8 cellular contexts compared by ENCODE assay signal in genomic region chr1:154324669-154325582, GRCh38. TPM values are rescaled to one million over a fixed set of nuclear protein-coding genes. Genes with fewer than 3 reads are reported as not detected.
DNase-seq lines count a peak whose midpoint lies in the region; ATAC-seq and TF ChIP-seq lines count a peak whose summit lies in the region.

A gene with protein sequence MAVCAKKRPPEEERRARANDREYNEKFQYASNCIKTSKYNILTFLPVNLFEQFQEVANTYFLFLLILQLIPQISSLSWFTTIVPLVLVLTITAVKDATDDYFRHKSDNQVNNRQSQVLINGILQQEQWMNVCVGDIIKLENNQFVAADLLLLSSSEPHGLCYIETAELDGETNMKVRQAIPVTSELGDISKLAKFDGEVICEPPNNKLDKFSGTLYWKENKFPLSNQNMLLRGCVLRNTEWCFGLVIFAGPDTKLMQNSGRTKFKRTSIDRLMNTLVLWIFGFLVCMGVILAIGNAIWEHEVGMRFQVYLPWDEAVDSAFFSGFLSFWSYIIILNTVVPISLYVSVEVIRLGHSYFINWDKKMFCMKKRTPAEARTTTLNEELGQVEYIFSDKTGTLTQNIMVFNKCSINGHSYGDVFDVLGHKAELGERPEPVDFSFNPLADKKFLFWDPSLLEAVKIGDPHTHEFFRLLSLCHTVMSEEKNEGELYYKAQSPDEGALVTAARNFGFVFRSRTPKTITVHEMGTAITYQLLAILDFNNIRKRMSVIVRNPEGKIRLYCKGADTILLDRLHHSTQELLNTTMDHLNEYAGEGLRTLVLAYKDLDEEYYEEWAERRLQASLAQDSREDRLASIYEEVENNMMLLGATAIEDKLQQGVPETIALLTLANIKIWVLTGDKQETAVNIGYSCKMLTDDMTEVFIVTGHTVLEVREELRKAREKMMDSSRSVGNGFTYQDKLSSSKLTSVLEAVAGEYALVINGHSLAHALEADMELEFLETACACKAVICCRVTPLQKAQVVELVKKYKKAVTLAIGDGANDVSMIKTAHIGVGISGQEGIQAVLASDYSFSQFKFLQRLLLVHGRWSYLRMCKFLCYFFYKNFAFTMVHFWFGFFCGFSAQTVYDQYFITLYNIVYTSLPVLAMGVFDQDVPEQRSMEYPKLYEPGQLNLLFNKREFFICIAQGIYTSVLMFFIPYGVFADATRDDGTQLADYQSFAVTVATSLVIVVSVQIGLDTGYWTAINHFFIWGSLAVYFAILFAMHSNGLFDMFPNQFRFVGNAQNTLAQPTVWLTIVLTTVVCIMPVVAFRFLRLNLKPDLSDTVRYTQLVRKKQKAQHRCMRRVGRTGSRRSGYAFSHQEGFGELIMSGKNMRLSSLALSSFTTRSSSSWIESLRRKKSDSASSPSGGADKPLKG (plus strand): TSS chr1:154325525. CDS start chr1:154328142, 2,617 bp downstream.

- intact Hi-C loops in CD4-positive, alpha-beta memory T cell (cut with micrococcal nuclease) = loop anchor here (1.0 to 10.0 kb wide), 7 partner anchors 10 to 403 kb away; partner anchors contain the start of genes GATAD2B and UBE2Q1
- intact Hi-C loops in right cardiac atrium (cut with DNase I) = loop anchor here in 1 of 4 donors (10.0 kb wide), 1 partner anchor 100 kb away; the partner anchor contains the start of gene UBAP2L
- intact Hi-C loops in uterus (cut with DNase I; ENCODE audit: low total_unique reads) = no loop called here

- peaks cover 6 to 24% of the 10 kb centered on the region in 2 donors for H3K36me3 Mint-ChIP-seq in CD4-positive, alpha-beta memory T cell
- H3K36me3 Mint-ChIP-seq in T-helper 2 cell treated with Interferon-gamma antibody and Interleukin-4, amounts not matched to agents 5 μg/mL and 100 μg/mL, for 36 hours (ENCODE audit: low read depth) = peaks cover 9% of the 10 kb centered on the region

- peak; percentile 84 to 96 (median 92) for TF ChIP-seq CTCF in uterus (IDR thresholded peaks at IDR 0.05)

- no peaks in the 10 kb centered on the region for H3K9me3 ChIP-seq in CD4-positive, alpha-beta memory T cell (ENCODE audit: control insufficient read depth in 1 of 2, low read length in 2 of 2)
- H3K9me3 ChIP-seq in right cardiac atrium (ENCODE audit: control insufficient read depth, low read length) (no peaks in the 10 kb centered on the region), uterus (no peaks in the 10 kb centered on the region)

- H3K27ac Mint-ChIP-seq in CD4-positive, alpha-beta memory T cell = peak within 1 kb of the TSS; percentile 86 to 98 (median 96)
- peak within 1 kb of the TSS; percentile 91 for H3K27ac Mint-ChIP-seq in T-helper 2 cell treated with Interferon-gamma antibody and Interleukin-4, amounts not matched to agents 5 μg/mL and 100 μg/mL, for 36 hours

- H3K27me3 Mint-ChIP-seq in CD4-positive, alpha-beta memory T cell = no peaks in the 10 kb centered on the region
- H3K27me3 Mint-ChIP-seq in T-helper 2 cell treated with Interferon-gamma antibody and Interleukin-4, amounts not matched to agents 5 μg/mL and 100 μg/mL, for 36 hours (ENCODE audit: low read depth) = peaks cover 25% of the 10 kb centered on the region

- H3K4me3 Mint-ChIP-seq in CD4-positive, alpha-beta memory T cell = peak within 1 kb of the TSS; percentile 93 to 99 (median 98)
- H3K4me3 Mint-ChIP-seq in T-helper 2 cell treated with Interferon-gamma antibody and Interleukin-4, amounts not matched to agents 5 μg/mL and 100 μg/mL, for 36 hours = peak within 1 kb of the TSS; percentile 99

- H3K9me3 Mint-ChIP-seq in CD4-positive, alpha-beta memory T cell = no peaks in the 10 kb centered on the region
- H3K9me3 Mint-ChIP-seq in T-helper 2 cell treated with Interferon-gamma antibody and Interleukin-4, amounts not matched to agents 5 μg/mL and 100 μg/mL, for 36 hours = no peaks in the 10 kb centered on the region

- H3K27me3 ChIP-seq in CD4-positive, alpha-beta memory T cell (ENCODE audit: insufficient read depth, low read length) = no peaks in the 10 kb centered on the region
- H3K27me3 ChIP-seq in right cardiac atrium (ENCODE audit: control insufficient read depth, insufficient read depth) = no peaks in the 10 kb centered on the region
- H3K27me3 ChIP-seq in uterus = no peaks in the 10 kb centered on the region

- H3K27ac ChIP-seq in CD4-positive, alpha-beta memory T cell (ENCODE audit: low read depth, low read length) = peak within 1 kb of the TSS; percentile 89
- H3K27ac ChIP-seq in angular gyrus (ENCODE audit: low read depth, low read length) (peak within 1 kb of the TSS; percentile 89), right cardiac atrium (ENCODE audit: low read length) (peak within 1 kb of the TSS; percentile 87), uterus (peak within 1 kb of the TSS; percentile 92 to 96)

- peak in 1 of 2 donors; percentile 29 for TF ChIP-seq POLR2A in uterus (IDR thresholded peaks at IDR 0.05)

- POLR2A ChIA-PET in CD4-positive, alpha-beta memory T cell (lab: Charles Lee; ENCODE audit: partially characterized antibody) = interaction anchor here (0.6 to 17.5 kb wide), 8 partner anchors 19 to 811 kb away, joined by 3 to 728 read pairs (median 8); partner anchors contain the start of genes IL6R and UBAP2L

- CTCF ChIA-PET in CD4-positive, alpha-beta memory T cell (lab: Charles Lee; ENCODE audit: partially characterized antibody) = interaction anchor here (0.8 to 17.1 kb wide), 11 partner anchors 11 to 222 kb away, joined by 3 to 543 read pairs (median 4); partner anchors contain the start of genes HAX1 and IL6R

- H3K4me1 ChIP-seq in CD4-positive, alpha-beta memory T cell (ENCODE audit: insufficient read depth, low read length) = peaks cover 41% of the 10 kb centered on the region
- H3K4me1 ChIP-seq in right cardiac atrium (ENCODE audit: control insufficient read depth, insufficient read depth, low read length) (peaks cover 13% of the 10 kb centered on the region), uterus (peaks cover 14 to 24% of the 10 kb centered on the region in 2 donors)

- peaks cover 22 to 49% (median 32%) of the 10 kb centered on the region in 4 donors for H3K4me1 Mint-ChIP-seq in CD4-positive, alpha-beta memory T cell
- H3K4me1 Mint-ChIP-seq in T-helper 2 cell treated with Interferon-gamma antibody and Interleukin-4, amounts not matched to agents 5 μg/mL and 100 μg/mL, for 36 hours (ENCODE audit: low read depth) = peaks cover 41% of the 10 kb centered on the region

- WGBS in right cardiac atrium = under 1% methylated on average over 56 of the region's 56 CpGs

- peaks cover 4% of the 10 kb centered on the region for H3K36me3 ChIP-seq in CD4-positive, alpha-beta memory T cell (ENCODE audit: insufficient read depth, low read length)
- no peaks in the 10 kb centered on the region for H3K36me3 ChIP-seq in uterus

- DNase-seq in CD4-positive, alpha-beta memory T cell = peak; percentile 79 to 85 (median 81)
- peak; percentile 77 for DNase-seq in H4 (ENCODE audit: low spot score)
- DNase-seq in NCI-H1694 (lab: John Stamatoyannopoulos, UW) = peak; percentile 92
- DNase-seq in T-helper 2 cell treated with Interferon-gamma antibody and Interleukin-4, amounts not matched to agents 5 μg/mL and 100 μg/mL, for 36 hours (ENCODE audit: low spot score) = peak; percentile 80
- DNase-seq in right cardiac atrium = peak; percentile 77 to 90 (median 88)
- peak; percentile 73 for DNase-seq in putamen (ENCODE audit: low spot score)
- peak; percentile 78 to 80 for DNase-seq in uterus

- peak; percentile 51 to 58 for ATAC-seq in right cardiac atrium

- peak within 1 kb of the TSS; percentile 61 to 66 for H3K4me3 ChIP-seq in CD4-positive, alpha-beta memory T cell (ENCODE audit: low read length in 2 of 2)
- peak within 1 kb of the TSS; percentile 97 for H3K4me3 ChIP-seq in right cardiac atrium (ENCODE audit: low read length)
- H3K4me3 ChIP-seq in uterus = peak within 1 kb of the TSS; percentile 77 to 79

RNA-seq across cellular contexts. Expression of the gene that starts here (rescaled TPM):
- total RNA-seq in CD4-positive, alpha-beta memory T cell = 100 to 1,000 TPM; 186 TPM
- polyA plus RNA-seq in CD4-positive, alpha-beta memory T cell = 10 to 100 TPM; 53.5 to 95.4 TPM
- 51.1 and 61.9 TPM in 2 replicates for total RNA-seq in H4 (2014; rRNA removed; shearing (Covaris generic))
- 10 to 100 TPM; 25.1 to 33.1 (median 27.3) TPM for total RNA-seq in right cardiac atrium
- 15.9 TPM for polyA plus RNA-seq in right cardiac atrium
- 100 to 1,000 TPM in 2 of 4 donors, 10 to 100 TPM in 2; 75.9 to 150 (median 102) TPM for total RNA-seq in uterus

Comparison
In these comparisons a context has a peak if more than half of its experiments do, and no peak if none do; other contexts are left out.
1. Peak in every context shown above with its lines: DNase-seq, ATAC-seq, H3K4me3 ChIP-seq and H3K27ac ChIP-seq.